Comparison of ENCODE assay signal across 13 cellular contexts in genomic region chr9:137270929-137271695, GRCh38. TPM values are rescaled to one million over a fixed set of nuclear protein-coding genes. Genes with fewer than 3 reads are reported as not detected.
DNase-seq lines count a peak whose midpoint lies in the region; ATAC-seq, FAIRE-seq and TF ChIP-seq lines count a peak whose summit lies in the region.
"Had no signal": no experiment of that assay in that cellular context is flagged by ENCODE, and none has a peak within 500 bp of the region (broad histone marks: within the 10 kb centered on the region; RNA-seq: fewer than 3 reads in every experiment).

No MANE protein-coding gene starts in this region.

- no peak for TF ChIP-seq EP300 in HepG2 (IDR thresholded peaks at IDR 0.05; ENCODE audit: low read depth in 2 of 2, low read length in 2 of 2)
- TF ChIP-seq EP300 in HepG2 (CRISPR knock-in tag; IDR thresholded peaks at IDR 0.05; ENCODE audit: borderline replicate concordance), result no peak

- H3K27me3 Mint-ChIP-seq in activated CD8-positive, alpha-beta T cell treated with anti-CD3 and anti-CD28 coated beads for 36 hours, result no peaks in the 10 kb centered on the region

- ATAC-seq in HepG2 (no peak), right lobe of liver (no peak), heart right ventricle (no peak), upper lobe of right lung (no peak)
- ATAC-seq in activated CD8-positive, alpha-beta T cell treated with anti-CD3 and anti-CD28 coated beads for 36 hours, result peak; percentile 43

- no peak overlapping the region for H2AFZ ChIP-seq in HepG2 (ENCODE audit: low read length)

- no peak for DNase-seq in HepG2 (ENCODE audit: low spot score)
- DNase-seq in right lobe of liver, result no peak
- DNase-seq in activated CD8-positive, alpha-beta T cell treated with anti-CD3 and anti-CD28 coated beads for 36 hours, result peak; percentile 67
- DNase-seq in heart right ventricle, result no peak
- DNase-seq in upper lobe of right lung, result peak; percentile 67
- DNase-seq in NCI-H2029 (lab: John Stamatoyannopoulos, UW), result no peak
- DNase-seq in NCI-H748 (lab: John Stamatoyannopoulos, UW; ENCODE audit: unreplicated experiment), result no peak
- no peak for DNase-seq in foreskin fibroblast
- DNase-seq: AML-193, erythroblast, NCI-H446 had no signal

- H3K36me3 Mint-ChIP-seq in activated CD8-positive, alpha-beta T cell treated with anti-CD3 and anti-CD28 coated beads for 36 hours (ENCODE audit: low read depth), result peaks cover 33% of the 10 kb centered on the region

- FAIRE-seq in HepG2 (lab: Jason Lieb, UNC), result no peak
- FAIRE-seq: HTR-8/SVneo had no signal

- no peak overlapping the region for H3K4me3 ChIP-seq in HepG2 (replicated peaks in 1 of 3; ENCODE audit: insufficient read depth in 1 of 3, low read depth in 2 of 3, low read length in 3 of 3)
- H3K4me3 ChIP-seq in right lobe of liver, result no peak overlapping the region
- no peak overlapping the region for H3K4me3 ChIP-seq in heart right ventricle
- no peak overlapping the region for H3K4me3 ChIP-seq in upper lobe of right lung
- H3K4me3 ChIP-seq in foreskin fibroblast (ENCODE audit: low read depth in 1 of 2, low read length in 2 of 2), result no peak overlapping the region
- H3K4me3 ChIP-seq: lung had no signal

- TF ChIP-seq CTCF in HepG2 (CRISPR knock-in tag; IDR thresholded peaks at IDR 0.05) (no peak), right lobe of liver (IDR thresholded peaks at IDR 0.05) (no peak), heart right ventricle (IDR thresholded peaks at IDR 0.05) (no peak), upper lobe of right lung (IDR thresholded peaks at IDR 0.05) (no peak), foreskin fibroblast (IDR thresholded peaks at IDR 0.05; ENCODE audit: low read depth, low read length) (no peak)
- TF ChIP-seq CTCF in activated CD8-positive, alpha-beta T cell treated with anti-CD3 and anti-CD28 coated beads for 36 hours (IDR thresholded peaks at IDR 0.05), result no peak

- in situ Hi-C loops in HepG2 (cut with HindIII; ENCODE audit: extremely low pct_ligation_motif_present, low pct_unique_long_range_greater_than_20kb), result no loop called here

- peaks cover 16 to 34% of the 10 kb centered on the region in 2 experiments; a peak in 4 of 5 replicates for H3K36me3 ChIP-seq in HepG2 (replicated peaks in 1 of 2; ENCODE audit: control insufficient read depth in 1 of 2, insufficient read depth in 2 of 2, low read length in 2 of 2)
- peaks cover 0 to 10% (median 2%) of the 10 kb centered on the region in 4 donors for H3K36me3 ChIP-seq in right lobe of liver
- peaks cover 8 to 75% (median 12%) of the 10 kb centered on the region in 9 donors for H3K36me3 ChIP-seq in heart right ventricle
- peaks cover 32% of the 10 kb centered on the region for H3K36me3 ChIP-seq in upper lobe of right lung

- CTCF ChIA-PET in HepG2 (lab: Yijun Ruan, JAX; ENCODE audit: low intra/inter-chr PET ratio, low total read pairs), result no interaction called here
- CTCF ChIA-PET in activated CD8-positive, alpha-beta T cell treated with anti-CD3 and anti-CD28 coated beads for 36 hours (lab: Charles Lee), result interaction anchor here (1.0 to 2.6 kb wide), 2 partner anchors 31 to 35 kb away, joined by 3 to 7 read pairs; partner anchors contain the start of gene NRARP

- 95% methylated on average over 11 of the region's 32 CpGs for WGBS in HepG2 (ENCODE audit: low lambda C conversion rate)
- 93% methylated on average over 3 of the region's 32 CpGs for WGBS in right lobe of liver (ENCODE audit: insufficient coverage, low coverage, low lambda C conversion rate, missing lambda C conversion rate)
- 76 to 77% methylated on average over 32 of the region's 32 CpGs for WGBS in heart right ventricle, 2 donors

- H3K4me1 ChIP-seq in HepG2 (ENCODE audit: insufficient read depth, low read length), result peaks cover 30% of the 10 kb centered on the region
- H3K4me1 ChIP-seq in right lobe of liver, result peaks cover 0 to 28% (median 12%) of the 10 kb centered on the region in 4 donors
- peaks cover 26 to 82% (median 63%) of the 10 kb centered on the region in 9 donors for H3K4me1 ChIP-seq in heart right ventricle
- peaks cover 45% of the 10 kb centered on the region for H3K4me1 ChIP-seq in upper lobe of right lung

- no peaks in the 10 kb centered on the region for H3K79me2 ChIP-seq in HepG2 (ENCODE audit: insufficient read depth, low read length)

- H3K27me3 ChIP-seq in HepG2 (ENCODE audit: control insufficient read depth in 1 of 2, insufficient read depth in 2 of 2, low read length in 2 of 2), result no peaks in the 10 kb centered on the region
- no peaks in the 10 kb centered on the region for H3K27me3 ChIP-seq in right lobe of liver
- H3K27me3 ChIP-seq in heart right ventricle, result no peaks in the 10 kb centered on the region
- no peaks in the 10 kb centered on the region for H3K27me3 ChIP-seq in upper lobe of right lung

- H3K4me3 Mint-ChIP-seq in activated CD8-positive, alpha-beta T cell treated with anti-CD3 and anti-CD28 coated beads for 36 hours, result no peak overlapping the region

- TF ChIP-seq POLR2A in HepG2 (IDR thresholded peaks at IDR 0.05; ENCODE audit: insufficient read depth in 1 of 2, low read depth in 2 of 2, low read length in 2 of 2), result no peak
- no peak for TF ChIP-seq POLR2A in right lobe of liver (IDR thresholded peaks at IDR 0.05)

- H3K9me3 Mint-ChIP-seq in activated CD8-positive, alpha-beta T cell treated with anti-CD3 and anti-CD28 coated beads for 36 hours, result no peaks in the 10 kb centered on the region

- no peak overlapping the region for H3K4me2 ChIP-seq in HepG2 (ENCODE audit: low read depth, low read length)

- no peak overlapping the region for H3K9ac ChIP-seq in HepG2 (ENCODE audit: insufficient read depth, low read depth, low read length)

- H3K9me3 ChIP-seq in HepG2 (ENCODE audit: low read length) (no peaks in the 10 kb centered on the region), right lobe of liver (no peaks in the 10 kb centered on the region), heart right ventricle (no peaks in the 10 kb centered on the region), upper lobe of right lung (no peaks in the 10 kb centered on the region)

- POLR2A ChIA-PET in HepG2 (lab: Yijun Ruan, JAX), result no interaction called here
- POLR2A ChIA-PET in activated CD8-positive, alpha-beta T cell treated with anti-CD3 and anti-CD28 coated beads for 36 hours (lab: Charles Lee), result interaction anchor here (1.0 kb wide), 1 partner anchor 31 kb away, joined by 3 read pairs; no protein-coding TSS in a partner anchor

- H3K27ac ChIP-seq in HepG2 (ENCODE audit: extremely low read length, insufficient read depth, low read length) (no peak overlapping the region), right lobe of liver (no peak overlapping the region), heart right ventricle (peak overlapping the region in 9 of 10 donors; percentile 14 to 70 (median 52)), upper lobe of right lung (no peak overlapping the region)

- no peak for TF ChIP-seq RAD21 in HepG2 (CRISPR knock-in tag; IDR thresholded peaks at IDR 0.05)

- intact Hi-C loops in HepG2 (cut with micrococcal nuclease; ENCODE audit: unreplicated experiment), result no loop called here
- intact Hi-C loops in right lobe of liver (cut with DNase I), result no loop called here
- intact Hi-C loops in activated CD8-positive, alpha-beta T cell treated with anti-CD3 and anti-CD28 coated beads for 36 hours (cut with micrococcal nuclease), result no loop called here
- intact Hi-C loops in heart right ventricle (cut with DNase I), result no loop called here
- intact Hi-C loops in upper lobe of right lung (cut with DNase I), result no loop called here

- no peaks in the 10 kb centered on the region for H4K20me1 ChIP-seq in HepG2 (ENCODE audit: insufficient read depth, low read length)

- peaks cover 8% of the 10 kb centered on the region for H3K4me1 Mint-ChIP-seq in activated CD8-positive, alpha-beta T cell treated with anti-CD3 and anti-CD28 coated beads for 36 hours (ENCODE audit: low read depth)

- no TSS peak for BruUV-seq in HepG2 (replicated peaks; lab: Mats Ljungman, UMichigan)

- no peak overlapping the region for H3K27ac Mint-ChIP-seq in activated CD8-positive, alpha-beta T cell treated with anti-CD3 and anti-CD28 coated beads for 36 hours

RNA-seq across cellular contexts. Expression of gene TOR4A, which starts 6.4 kb away (rescaled TPM):
- 7.0 and 14.2 TPM in 2 replicates for total RNA-seq in HepG2 (2016; rRNA removed; fragmentation: Illumina TruSeq; extraction: Trizol)
- total RNA-seq in HepG2 (2016; cell fraction: cytosol; rRNA removed; fragmentation: Illumina TruSeq; extraction: Trizol; ENCODE audit: low read depth), result 1.3 and 1.5 TPM in 2 replicates
- total RNA-seq in HepG2 (2016; cell fraction: insoluble cytoplasmic fraction; rRNA removed; fragmentation: Illumina TruSeq; extraction: Trizol), result 6.7 and 14.2 TPM in 2 replicates
- total RNA-seq in HepG2 (2016; cell fraction: membrane; rRNA removed; fragmentation: Illumina TruSeq; extraction: Trizol), result 5.1 and 6.1 TPM in 2 replicates
- total RNA-seq in HepG2 (2016; cell fraction: nucleus; rRNA removed; fragmentation: Illumina TruSeq; extraction: Trizol), result 10.4 and 11.5 TPM in 2 replicates
- polyA plus RNA-seq in HepG2 (2011; rRNA removed), result 11.1 and 16.4 TPM in 2 replicates
- 14.3 and 20.7 TPM in 2 replicates for polyA plus RNA-seq in HepG2 (2011; cell fraction: cytosol; rRNA removed)
- polyA plus RNA-seq in HepG2 (2011; cell fraction: nucleus; rRNA removed), result 17.2 and 18.2 TPM in 2 replicates
- 6.6 and 10.2 TPM in 2 replicates for polyA plus RNA-seq in HepG2 (2012)
- polyA plus RNA-seq in HepG2 (2016; cell fraction: cytosol; fragmentation: Illumina TruSeq; extraction: Trizol; ENCODE audit: low read depth), result 1.1 and 1.2 TPM in 2 replicates
- polyA plus RNA-seq in HepG2 (2016; cell fraction: insoluble cytoplasmic fraction; fragmentation: Illumina TruSeq; extraction: Trizol; ENCODE audit: low read depth), result 7.9 and 8.2 TPM in 2 replicates
- polyA plus RNA-seq in HepG2 (2016; cell fraction: membrane; fragmentation: Illumina TruSeq; extraction: Trizol; ENCODE audit: low read depth), result 3.0 and 3.1 TPM in 2 replicates
- polyA plus RNA-seq in HepG2 (2016; cell fraction: nucleus; fragmentation: Illumina TruSeq; extraction: Trizol; ENCODE audit: insufficient read depth, low read depth), result 20.6 and 20.8 TPM in 2 replicates
- polyA minus RNA-seq in HepG2 (2011; rRNA and poly(A)+ RNA removed; ENCODE audit: low replicate concordance), result 13.4 and 50.2 TPM in 2 replicates
- polyA minus RNA-seq in HepG2 (2011; cell fraction: cytosol; rRNA and poly(A)+ RNA removed), result 29.6 and 30.9 TPM in 2 replicates
- 6.3 and 7.8 TPM in 2 replicates for polyA minus RNA-seq in HepG2 (2011; cell fraction: nucleus; rRNA and poly(A)+ RNA removed)
- total RNA-seq in right lobe of liver, result 1 to 10 TPM; 2.2 to 4.9 (median 3.7) TPM
- total RNA-seq in activated CD8-positive, alpha-beta T cell treated with anti-CD3 and anti-CD28 coated beads for 36 hours, result 1 to 10 TPM; 2.9 to 3.0 TPM
- total RNA-seq in heart right ventricle, result 10 to 100 TPM; 15.2 to 21.5 (median 16.8) TPM
- polyA plus RNA-seq in heart right ventricle, result 10 to 100 TPM in 1 of 2 donors, 1 to 10 TPM in 1; 4.7 to 11.5 TPM
- total RNA-seq in upper lobe of right lung, result 27.4 TPM

RNA-seq across cellular contexts. Expression of gene NELFB, which starts 16.0 kb away (rescaled TPM):
- total RNA-seq in HepG2 (2016; rRNA removed; fragmentation: Illumina TruSeq; extraction: Trizol) (38.7 and 45.8 TPM in 2 replicates), right lobe of liver (10 to 100 TPM; 15.6 to 21.6 (median 20.1) TPM), heart right ventricle (10 to 100 TPM; 31.6 to 47.1 (median 39.2) TPM), upper lobe of right lung (47.2 TPM)
- 11.1 and 13.7 TPM in 2 replicates for total RNA-seq in HepG2 (2016; cell fraction: cytosol; rRNA removed; fragmentation: Illumina TruSeq; extraction: Trizol; ENCODE audit: low read depth)
- total RNA-seq in HepG2 (2016; cell fraction: insoluble cytoplasmic fraction; rRNA removed; fragmentation: Illumina TruSeq; extraction: Trizol), result 33.9 and 46.1 TPM in 2 replicates
- 31.9 and 34.1 TPM in 2 replicates for total RNA-seq in HepG2 (2016; cell fraction: membrane; rRNA removed; fragmentation: Illumina TruSeq; extraction: Trizol)
- 19.5 and 22.8 TPM in 2 replicates for total RNA-seq in HepG2 (2016; cell fraction: nucleus; rRNA removed; fragmentation: Illumina TruSeq; extraction: Trizol)
- polyA plus RNA-seq in HepG2 (2011; rRNA removed) (26.5 and 38.0 TPM in 2 replicates), heart right ventricle (10 to 100 TPM; 31.5 to 52.9 TPM)
- polyA plus RNA-seq in HepG2 (2011; cell fraction: cytosol; rRNA removed), result 31.2 and 47.6 TPM in 2 replicates
- polyA plus RNA-seq in HepG2 (2011; cell fraction: nucleus; rRNA removed), result 58.0 and 66.2 TPM in 2 replicates
- 37.0 and 38.0 TPM in 2 replicates for polyA plus RNA-seq in HepG2 (2012)
- 13.2 and 13.7 TPM in 2 replicates for polyA plus RNA-seq in HepG2 (2016; cell fraction: cytosol; fragmentation: Illumina TruSeq; extraction: Trizol; ENCODE audit: low read depth)
- polyA plus RNA-seq in HepG2 (2016; cell fraction: insoluble cytoplasmic fraction; fragmentation: Illumina TruSeq; extraction: Trizol; ENCODE audit: low read depth), result 38.8 and 48.5 TPM in 2 replicates
- polyA plus RNA-seq in HepG2 (2016; cell fraction: membrane; fragmentation: Illumina TruSeq; extraction: Trizol; ENCODE audit: low read depth), result 24.3 and 28.9 TPM in 2 replicates
- polyA plus RNA-seq in HepG2 (2016; cell fraction: nucleus; fragmentation: Illumina TruSeq; extraction: Trizol; ENCODE audit: insufficient read depth, low read depth), result 40.4 and 45.0 TPM in 2 replicates
- polyA minus RNA-seq in HepG2 (2011; rRNA and poly(A)+ RNA removed; ENCODE audit: low replicate concordance), result 63.2 and 70.3 TPM in 2 replicates
- 28.7 and 31.0 TPM in 2 replicates for polyA minus RNA-seq in HepG2 (2011; cell fraction: cytosol; rRNA and poly(A)+ RNA removed)
- 10.3 and 11.6 TPM in 2 replicates for polyA minus RNA-seq in HepG2 (2011; cell fraction: nucleus; rRNA and poly(A)+ RNA removed)
- total RNA-seq in activated CD8-positive, alpha-beta T cell treated with anti-CD3 and anti-CD28 coated beads for 36 hours, result 10 to 100 TPM; 50.9 to 54.3 TPM

RNA-seq across cellular contexts. Expression of gene STPG3, which starts 20.0 kb away (rescaled TPM):
- total RNA-seq in HepG2 (2016; rRNA removed; fragmentation: Illumina TruSeq; extraction: Trizol), result not detected in 2 replicates
- total RNA-seq in HepG2 (2016; cell fraction: cytosol; rRNA removed; fragmentation: Illumina TruSeq; extraction: Trizol; ENCODE audit: low read depth), result not detected in 2 replicates
- total RNA-seq in HepG2 (2016; cell fraction: insoluble cytoplasmic fraction; rRNA removed; fragmentation: Illumina TruSeq; extraction: Trizol), result not detected in 2 replicates
- not detected in 2 replicates for total RNA-seq in HepG2 (2016; cell fraction: membrane; rRNA removed; fragmentation: Illumina TruSeq; extraction: Trizol)
- not detected in 2 replicates for total RNA-seq in HepG2 (2016; cell fraction: nucleus; rRNA removed; fragmentation: Illumina TruSeq; extraction: Trizol)
- not detected in 2 replicates for polyA plus RNA-seq in HepG2 (2011; rRNA removed)
- polyA plus RNA-seq in HepG2 (2011; cell fraction: cytosol; rRNA removed), result not detected in 2 replicates
- 0.45 and 0.50 TPM in 2 replicates for polyA plus RNA-seq in HepG2 (2011; cell fraction: nucleus; rRNA removed)
- 0.27 and 0.35 TPM in 2 replicates for polyA plus RNA-seq in HepG2 (2012)
- polyA plus RNA-seq in HepG2 (2016; cell fraction: cytosol; fragmentation: Illumina TruSeq; extraction: Trizol; ENCODE audit: low read depth), result not detected in 2 replicates
- not detected in 2 replicates for polyA plus RNA-seq in HepG2 (2016; cell fraction: insoluble cytoplasmic fraction; fragmentation: Illumina TruSeq; extraction: Trizol; ENCODE audit: low read depth)
- not detected in 2 replicates for polyA plus RNA-seq in HepG2 (2016; cell fraction: membrane; fragmentation: Illumina TruSeq; extraction: Trizol; ENCODE audit: low read depth)
- not detected in 2 replicates for polyA plus RNA-seq in HepG2 (2016; cell fraction: nucleus; fragmentation: Illumina TruSeq; extraction: Trizol; ENCODE audit: insufficient read depth, low read depth)
- polyA minus RNA-seq in HepG2 (2011; rRNA and poly(A)+ RNA removed; ENCODE audit: low replicate concordance), result 0.23 TPM in 1 of 2 replicates, not detected in the other
- not detected in 2 replicates for polyA minus RNA-seq in HepG2 (2011; cell fraction: cytosol; rRNA and poly(A)+ RNA removed)
- not detected in 2 replicates for polyA minus RNA-seq in HepG2 (2011; cell fraction: nucleus; rRNA and poly(A)+ RNA removed)
- total RNA-seq in right lobe of liver, result not detected
- not detected for total RNA-seq in activated CD8-positive, alpha-beta T cell treated with anti-CD3 and anti-CD28 coated beads for 36 hours
- under 1 TPM in 3 of 10 donors, not detected in 7; 0.24 to 0.32 (median 0.32) TPM for total RNA-seq in heart right ventricle
- under 1 TPM in 1 of 2 donors, not detected in 1; 0.44 TPM for polyA plus RNA-seq in heart right ventricle
- not detected for total RNA-seq in upper lobe of right lung
- total RNA-seq: lung had no signal

RNA-seq across cellular contexts. Expression of gene TUBB4B, which starts 30.0 kb away (rescaled TPM):
- total RNA-seq in HepG2 (2016; rRNA removed; fragmentation: Illumina TruSeq; extraction: Trizol) (412 and 481 TPM in 2 replicates), right lobe of liver (100 to 1,000 TPM in 5 of 6 experiments, 10 to 100 TPM in 1; 88.4 to 274 (median 124) TPM), heart right ventricle (100 to 1,000 TPM; 211 to 495 (median 330) TPM), upper lobe of right lung (191 TPM)
- total RNA-seq in HepG2 (2016; cell fraction: cytosol; rRNA removed; fragmentation: Illumina TruSeq; extraction: Trizol; ENCODE audit: low read depth), result 96.3 and 106 TPM in 2 replicates
- 424 and 467 TPM in 2 replicates for total RNA-seq in HepG2 (2016; cell fraction: insoluble cytoplasmic fraction; rRNA removed; fragmentation: Illumina TruSeq; extraction: Trizol)
- 128 TPM in 2 replicates for total RNA-seq in HepG2 (2016; cell fraction: membrane; rRNA removed; fragmentation: Illumina TruSeq; extraction: Trizol)
- 195 and 203 TPM in 2 replicates for total RNA-seq in HepG2 (2016; cell fraction: nucleus; rRNA removed; fragmentation: Illumina TruSeq; extraction: Trizol)
- polyA plus RNA-seq in HepG2 (2011; rRNA removed) (182 and 243 TPM in 2 replicates), heart right ventricle (100 to 1,000 TPM; 522 to 992 TPM)
- polyA plus RNA-seq in HepG2 (2011; cell fraction: cytosol; rRNA removed), result 251 and 293 TPM in 2 replicates
- polyA plus RNA-seq in HepG2 (2011; cell fraction: nucleus; rRNA removed), result 210 and 235 TPM in 2 replicates
- polyA plus RNA-seq in HepG2 (2012), result 190 and 205 TPM in 2 replicates
- 115 and 121 TPM in 2 replicates for polyA plus RNA-seq in HepG2 (2016; cell fraction: cytosol; fragmentation: Illumina TruSeq; extraction: Trizol; ENCODE audit: low read depth)
- polyA plus RNA-seq in HepG2 (2016; cell fraction: insoluble cytoplasmic fraction; fragmentation: Illumina TruSeq; extraction: Trizol; ENCODE audit: low read depth), result 587 and 625 TPM in 2 replicates
- polyA plus RNA-seq in HepG2 (2016; cell fraction: membrane; fragmentation: Illumina TruSeq; extraction: Trizol; ENCODE audit: low read depth), result 115 and 122 TPM in 2 replicates
- 355 and 369 TPM in 2 replicates for polyA plus RNA-seq in HepG2 (2016; cell fraction: nucleus; fragmentation: Illumina TruSeq; extraction: Trizol; ENCODE audit: insufficient read depth, low read depth)
- 270 and 721 TPM in 2 replicates for polyA minus RNA-seq in HepG2 (2011; rRNA and poly(A)+ RNA removed; ENCODE audit: low replicate concordance)
- polyA minus RNA-seq in HepG2 (2011; cell fraction: cytosol; rRNA and poly(A)+ RNA removed), result 140 and 144 TPM in 2 replicates
- 74.6 and 75.6 TPM in 2 replicates for polyA minus RNA-seq in HepG2 (2011; cell fraction: nucleus; rRNA and poly(A)+ RNA removed)
- 100 to 1,000 TPM; 228 to 230 TPM for total RNA-seq in activated CD8-positive, alpha-beta T cell treated with anti-CD3 and anti-CD28 coated beads for 36 hours

RNA-seq across cellular contexts. Expression of gene NRARP, which starts 31.0 kb away (rescaled TPM):
- total RNA-seq in HepG2 (2016; rRNA removed; fragmentation: Illumina TruSeq; extraction: Trizol) (0.14 and 0.22 TPM in 2 replicates), right lobe of liver (1 to 10 TPM in 3 of 6 experiments, under 1 TPM in 3; 0.57 to 2.3 (median 0.98) TPM), heart right ventricle (10 to 100 TPM in 7 of 10 donors, 1 to 10 TPM in 3; 2.6 to 20.8 (median 11.7) TPM), upper lobe of right lung (21.5 TPM)
- total RNA-seq in HepG2 (2016; cell fraction: cytosol; rRNA removed; fragmentation: Illumina TruSeq; extraction: Trizol; ENCODE audit: low read depth), result 0.26 and 0.30 TPM in 2 replicates
- 0.19 and 0.35 TPM in 2 replicates for total RNA-seq in HepG2 (2016; cell fraction: insoluble cytoplasmic fraction; rRNA removed; fragmentation: Illumina TruSeq; extraction: Trizol)
- 0.21 and 0.25 TPM in 2 replicates for total RNA-seq in HepG2 (2016; cell fraction: membrane; rRNA removed; fragmentation: Illumina TruSeq; extraction: Trizol)
- total RNA-seq in HepG2 (2016; cell fraction: nucleus; rRNA removed; fragmentation: Illumina TruSeq; extraction: Trizol), result 0.19 and 0.22 TPM in 2 replicates
- polyA plus RNA-seq in HepG2 (2011; rRNA removed) (0.46 and 0.73 TPM in 2 replicates), heart right ventricle (1 to 10 TPM; 2.0 to 5.4 TPM)
- 0.74 and 1.0 TPM in 2 replicates for polyA plus RNA-seq in HepG2 (2011; cell fraction: cytosol; rRNA removed)
- polyA plus RNA-seq in HepG2 (2011; cell fraction: nucleus; rRNA removed), result 0.69 and 0.79 TPM in 2 replicates
- polyA plus RNA-seq in HepG2 (2012), result 0.51 and 0.78 TPM in 2 replicates
- polyA plus RNA-seq in HepG2 (2016; cell fraction: cytosol; fragmentation: Illumina TruSeq; extraction: Trizol; ENCODE audit: low read depth), result 0.21 and 0.42 TPM in 2 replicates
- 0.17 and 0.46 TPM in 2 replicates for polyA plus RNA-seq in HepG2 (2016; cell fraction: insoluble cytoplasmic fraction; fragmentation: Illumina TruSeq; extraction: Trizol; ENCODE audit: low read depth)
- polyA plus RNA-seq in HepG2 (2016; cell fraction: membrane; fragmentation: Illumina TruSeq; extraction: Trizol; ENCODE audit: low read depth), result 0.40 and 0.56 TPM in 2 replicates
- 0.36 and 0.52 TPM in 2 replicates for polyA plus RNA-seq in HepG2 (2016; cell fraction: nucleus; fragmentation: Illumina TruSeq; extraction: Trizol; ENCODE audit: insufficient read depth, low read depth)
- polyA minus RNA-seq in HepG2 (2011; rRNA and poly(A)+ RNA removed; ENCODE audit: low replicate concordance), result 1.0 and 2.0 TPM in 2 replicates
- polyA minus RNA-seq in HepG2 (2011; cell fraction: cytosol; rRNA and poly(A)+ RNA removed), result 0.59 and 0.88 TPM in 2 replicates
- polyA minus RNA-seq in HepG2 (2011; cell fraction: nucleus; rRNA and poly(A)+ RNA removed), result 0.25 TPM in 1 of 2 replicates, not detected in the other
- 1 to 10 TPM; 3.3 to 4.4 TPM for total RNA-seq in activated CD8-positive, alpha-beta T cell treated with anti-CD3 and anti-CD28 coated beads for 36 hours

Comparison
In these comparisons a context has a peak if more than half of its experiments do, and no peak if none do; other contexts are left out.
1. DNase-seq: peak in activated CD8-positive, alpha-beta T cell treated with anti-CD3 and anti-CD28 coated beads for 36 hours (single experiment) and upper lobe of right lung (single experiment); none in HepG2 (single experiment), right lobe of liver (0 of 3), heart right ventricle (0 of 2), NCI-H2029 (single experiment), NCI-H748 (single experiment) and foreskin fibroblast (0 of 2).
2. H3K27ac ChIP-seq: peak in heart right ventricle (9 of 10); none in HepG2 (single experiment), right lobe of liver (0 of 3) and upper lobe of right lung (single experiment).